In genomic region chr15:25689592-25689991, GRCh38 we compare ENCODE assay signal across 1 cellular context.
TF ChIP-seq lines count a peak whose summit lies in the region.

No MANE protein-coding gene starts in this region.

TF ChIP-seq in GM23338, 12 proteins besides CTCF, POLR2A, EP300 and RAD21 (continued from another document):
- TF ChIP-seq ZNF462 (CRISPR knock-in tag; IDR thresholded peaks at IDR 0.05) (no peak), ZNF114 (CRISPR knock-in tag; IDR thresholded peaks at IDR 0.05) (no peak), POLR2AphosphoS5 (IDR thresholded peaks at IDR 0.05; ENCODE audit: low read depth) (no peak), REST (IDR thresholded peaks at IDR 0.05; ENCODE audit: unreplicated experiment) (no peak), NANOG (IDR thresholded peaks at IDR 0.05; ENCODE audit: borderline replicate concordance) (no peak), CREB1 (CRISPR knock-in tag; IDR thresholded peaks at IDR 0.05; ENCODE audit: low read depth) (no peak), ZNF331 (CRISPR knock-in tag; IDR thresholded peaks at IDR 0.05; ENCODE audit: low read depth) (no peak), JUNB (IDR thresholded peaks at IDR 0.05; ENCODE audit: unreplicated experiment) (no peak), ETS1 (IDR thresholded peaks at IDR 0.05) (no peak), EZH2phosphoT487 (IDR thresholded peaks at IDR 0.05; ENCODE audit: unreplicated experiment) (no peak)
